ENCODE assay signal across 1 cellular context in the genomic region with DNA sequence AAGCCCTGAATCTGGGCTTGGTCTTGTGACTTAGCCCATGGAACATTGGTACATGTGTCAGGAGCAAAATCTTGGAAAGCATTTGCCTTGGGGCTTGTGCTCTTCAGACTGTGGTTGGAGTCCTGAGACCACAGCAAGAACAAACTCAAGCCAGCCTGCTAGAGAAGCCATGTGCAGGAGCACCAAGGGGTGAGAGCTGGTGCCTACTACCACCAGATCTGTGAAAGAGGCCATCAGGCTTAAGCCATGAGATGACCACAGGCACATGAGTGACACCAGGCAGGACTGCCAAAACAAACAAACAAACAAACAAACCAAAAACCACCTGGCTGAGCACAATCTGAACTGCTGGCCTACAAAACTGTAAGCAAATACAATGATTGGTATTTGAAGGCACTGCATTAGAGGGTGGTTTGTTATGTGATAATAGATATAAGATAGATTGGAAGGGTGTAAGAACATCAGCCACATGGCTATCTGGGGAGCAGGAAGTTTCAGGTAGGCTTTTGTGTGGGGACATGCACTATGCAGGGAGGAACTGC.
TF ChIP-seq lines count a peak whose summit lies in the region.

No MANE protein-coding gene starts in this region.

TF ChIP-seq in GM23338, 12 proteins besides CTCF, POLR2A, EP300 and RAD21 (continued from another document):
- no peak for TF ChIP-seq POLR2AphosphoS5 (IDR thresholded peaks at IDR 0.05; ENCODE audit: low read depth)
